Comparison of ENCODE assay signal across 9 cellular contexts in the genomic region with DNA sequence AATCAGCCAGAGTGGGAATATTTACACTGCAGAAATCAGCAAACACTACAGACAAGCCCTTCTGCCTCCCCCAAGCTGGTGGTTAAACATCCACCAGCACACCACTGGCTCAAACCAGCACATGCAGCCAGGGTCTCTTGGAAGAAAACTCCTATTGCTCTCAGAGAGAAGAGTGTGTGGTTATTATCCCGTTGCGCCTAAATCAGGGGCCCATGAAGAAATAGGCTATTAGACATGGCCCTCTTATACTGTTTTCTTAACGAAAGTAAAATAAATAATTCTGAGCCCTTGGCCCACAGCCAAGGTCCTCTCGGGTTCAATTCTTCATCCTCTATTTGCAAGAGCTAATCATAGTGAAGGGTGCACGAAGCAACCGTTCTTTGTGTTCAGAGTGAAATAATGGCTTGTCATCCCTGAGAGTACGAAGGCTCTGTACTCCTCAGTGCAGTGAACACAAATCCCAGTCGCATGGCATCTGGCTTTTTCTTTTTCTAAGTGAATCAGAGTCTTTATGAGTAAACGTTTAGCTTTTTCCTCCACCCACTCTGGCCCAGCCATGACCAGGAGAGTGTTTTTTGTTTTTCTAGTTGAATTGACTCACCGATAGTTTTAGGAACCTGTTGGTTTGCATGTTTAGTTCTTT. TPM values are rescaled to one million over a fixed set of nuclear protein-coding genes. Genes with fewer than 3 reads are reported as not detected.
A peak's percentile ranks its signal among the peaks of the same experiment; 100 is the strongest.
DNase-seq lines count a peak whose midpoint lies in the region; ATAC-seq, FAIRE-seq and TF ChIP-seq lines count a peak whose summit lies in the region.
"Had no signal": no experiment of that assay in that cellular context is flagged by ENCODE, and none has a peak within 500 bp of the region (broad histone marks: within the 10 kb centered on the region; RNA-seq: fewer than 3 reads in every experiment).

No MANE protein-coding gene starts in this region.

- no peak overlapping the region for H3K4me3 Mint-ChIP-seq in neural progenitor cell

- H3F3A ChIP-seq in neural progenitor cell (ENCODE audit: low read depth) (no peaks in the 10 kb centered on the region), MM.1S (ENCODE audit: insufficient read depth, low read length) (no peaks in the 10 kb centered on the region)

- TF ChIP-seq CTCF in neural progenitor cell (IDR thresholded peaks at IDR 0.05): no peak
- TF ChIP-seq CTCF in MM.1S (IDR thresholded peaks at IDR 0.05; ENCODE audit: low read length): no peak

- no peaks in the 10 kb centered on the region for H3K27me3 ChIP-seq in neural progenitor cell
- no peaks in the 10 kb centered on the region for H3K27me3 ChIP-seq in MM.1S (replicated peaks; ENCODE audit: insufficient read depth, low read length)
- H3K27me3 ChIP-seq: ovary had no signal

- no peaks in the 10 kb centered on the region for H3K79me2 ChIP-seq in neural progenitor cell (ENCODE audit: low read depth)
- no peaks in the 10 kb centered on the region for H3K79me2 ChIP-seq in MM.1S (ENCODE audit: low read length)

- no peak overlapping the region for H3K9ac ChIP-seq in neural progenitor cell
- no peak overlapping the region for H3K9ac ChIP-seq in MM.1S (ENCODE audit: low read length)

- H4K20me1 ChIP-seq in neural progenitor cell (ENCODE audit: low read depth) (no peaks in the 10 kb centered on the region), MM.1S (ENCODE audit: insufficient read depth, low read length) (no peaks in the 10 kb centered on the region)

- no peaks in the 10 kb centered on the region for H3K9me3 Mint-ChIP-seq in activated naive CD4-positive, alpha-beta T cell treated with anti-CD3 and anti-CD28 coated beads, Interleukin-2, amount 50 U/mL, for 72 hours
- no peaks in the 10 kb centered on the region for H3K9me3 Mint-ChIP-seq in neural progenitor cell

- H3K4me1 ChIP-seq in neural progenitor cell (no peaks in the 10 kb centered on the region), MM.1S (ENCODE audit: low read length) (no peaks in the 10 kb centered on the region)

- peak; percentile 29 for DNase-seq in H54 (ENCODE audit: insufficient read length, low spot score)
- peak; percentile 7 for DNase-seq in NCI-H128 (lab: John Stamatoyannopoulos, UW; ENCODE audit: unreplicated experiment)
- peak in 1 of 2 donors; percentile 47 for DNase-seq in activated naive CD4-positive, alpha-beta T cell treated with anti-CD3 and anti-CD28 coated beads, Interleukin-2, amount 50 U/mL, for 72 hours (ENCODE audit: low spot score in 2 of 2)
- no peak for DNase-seq in neural progenitor cell (ENCODE audit: low spot score)
- DNase-seq in epidermal melanocyte (ENCODE audit: insufficient read length, low spot score): no peak
- no peak for DNase-seq in MM.1S

- H2AFZ ChIP-seq in neural progenitor cell (replicated peaks): peak overlapping the region; percentile 56
- H2AFZ ChIP-seq in MM.1S (ENCODE audit: low read length): no peak overlapping the region

- peak; percentile 27 for FAIRE-seq in H54 (lab: Jason Lieb, UNC)

- peak overlapping the region in 1 of 2 donors; percentile 86 for H3K27ac Mint-ChIP-seq in activated naive CD4-positive, alpha-beta T cell treated with anti-CD3 and anti-CD28 coated beads, Interleukin-2, amount 50 U/mL, for 72 hours
- peak overlapping the region; percentile 42 for H3K27ac Mint-ChIP-seq in neural progenitor cell

- ATAC-seq in GM18498 (IDR thresholded peaks at IDR 0.05; ENCODE audit: unreplicated experiment): peak; percentile 76
- ATAC-seq in activated naive CD4-positive, alpha-beta T cell treated with anti-CD3 and anti-CD28 coated beads, Interleukin-2, amount 50 U/mL, for 72 hours: peak; percentile 79 to 98
- ATAC-seq in GM21526 (IDR thresholded peaks at IDR 0.05; ENCODE audit: low FRiP score, unreplicated experiment): no peak

- H3K36me3 ChIP-seq in neural progenitor cell: no peaks in the 10 kb centered on the region
- H3K36me3 ChIP-seq in MM.1S (replicated peaks; ENCODE audit: insufficient read depth, low read length): no peaks in the 10 kb centered on the region
- H3K36me3 ChIP-seq: ovary had no signal

- H3K9me2 ChIP-seq in MM.1S (replicated peaks; ENCODE audit: insufficient read depth, low read length): no peaks in the 10 kb centered on the region

- no peaks in the 10 kb centered on the region for H3K36me3 Mint-ChIP-seq in activated naive CD4-positive, alpha-beta T cell treated with anti-CD3 and anti-CD28 coated beads, Interleukin-2, amount 50 U/mL, for 72 hours
- H3K36me3 Mint-ChIP-seq in neural progenitor cell: no peaks in the 10 kb centered on the region

- TF ChIP-seq POLR2A in H54 (IDR thresholded peaks at IDR 0.05; ENCODE audit: low read depth, low read length): no peak

- H3K27me3 Mint-ChIP-seq in neural progenitor cell (ENCODE audit: insufficient read depth, low read depth): no peaks in the 10 kb centered on the region

- H3K27ac ChIP-seq in neural progenitor cell (no peak overlapping the region), MM.1S (ENCODE audit: low read length) (no peak overlapping the region)
- H3K27ac ChIP-seq: ovary had no signal

- H3K9me3 ChIP-seq in neural progenitor cell (ENCODE audit: low read depth) (no peaks in the 10 kb centered on the region), MM.1S (replicated peaks; ENCODE audit: insufficient read depth, low read length) (no peaks in the 10 kb centered on the region)
- H3K9me3 ChIP-seq: ovary had no signal

- peaks cover 9% of the 10 kb centered on the region for H3K4me1 Mint-ChIP-seq in neural progenitor cell

- H3K4me3 ChIP-seq in neural progenitor cell: no peak overlapping the region
- no peak overlapping the region for H3K4me3 ChIP-seq in MM.1S (ENCODE audit: low read length)
- H3K4me3 ChIP-seq: ovary had no signal

- no peak overlapping the region for H3K4me2 ChIP-seq in neural progenitor cell
- no peak overlapping the region for H3K4me2 ChIP-seq in MM.1S (ENCODE audit: low read depth, low read length)

RNA-seq across cellular contexts. Expression of a gene that starts 33.4 kb away (rescaled TPM):
- total RNA-seq in activated naive CD4-positive, alpha-beta T cell treated with anti-CD3 and anti-CD28 coated beads, Interleukin-2, amount 50 U/mL, for 72 hours: 1 to 10 TPM in 1 of 2 donors, under 1 TPM in 1; 0.59 to 3.3 TPM
- 2.9 and 6.1 TPM in 2 replicates for total RNA-seq in neural progenitor cell (ENCODE audit: low replicate concordance)

Comparison
In these comparisons a context has a peak if more than half of its experiments do, and no peak if none do; other contexts are left out.
1. DNase-seq: peak in H54 (single experiment) and NCI-H128 (single experiment); none in neural progenitor cell (single experiment), epidermal melanocyte (single experiment) and MM.1S (single experiment).